Comparison of ENCODE assay signal across 8 cellular contexts in genomic region chr10:987906-988666, GRCh38. TPM values are rescaled to one million over a fixed set of nuclear protein-coding genes. Genes with fewer than 3 reads are reported as not detected.
DNase-seq lines count a peak whose midpoint lies in the region; ATAC-seq, FAIRE-seq and TF ChIP-seq lines count a peak whose summit lies in the region.

GTPBP4 (plus strand) TSS chr10:988434; CDS start chr10:988480, 46 bp downstream.

- WGBS in psoas muscle, 3 donors, result 0 to 1% (median 0%) methylated on average over 59 to 71 of the region's 71 CpGs

- H3K9me3 ChIP-seq in T-helper 17 cell (ENCODE audit: control insufficient read depth, low read length, poor library complexity, severe bottlenecking), result no peaks in the 10 kb centered on the region
- H3K9me3 ChIP-seq in right atrium auricular region, result no peaks in the 10 kb centered on the region
- no peaks in the 10 kb centered on the region for H3K9me3 ChIP-seq in psoas muscle

- H3K27ac ChIP-seq in angular gyrus (ENCODE audit: low read depth, low read length) (peak within 1 kb of the TSS; percentile 82), right atrium auricular region (peak within 1 kb of the TSS; percentile 94 to 95), psoas muscle (peak within 1 kb of the TSS; percentile 96)

- in situ Hi-C loops in GM13977 (cut with MboI; ENCODE audit: low pct_unique_long_range_greater_than_20kb, low sequenced_read_pairs, unreplicated experiment), result no loop called here

- H3K27me3 ChIP-seq in right atrium auricular region (no peaks in the 10 kb centered on the region), psoas muscle (ENCODE audit: insufficient read depth in 3 of 3, low read length in 2 of 3) (no peaks in the 10 kb centered on the region)

- TF ChIP-seq CTCF in GM13977 (IDR thresholded peaks at IDR 0.05; ENCODE audit: extremely low read depth, insufficient read depth, missing control alignments) (peak; percentile 76), right atrium auricular region (IDR thresholded peaks at IDR 0.05) (peak in 1 of 2 donors; percentile 57), psoas muscle (IDR thresholded peaks at IDR 0.05) (no peak)

- intact Hi-C loops in psoas muscle (cut with DNase I), result loop anchor here (5.0 kb wide), 2 partner anchors 56 to 69 kb away; partner anchors contain the start of genes LARP4B (in 2 of the 2) and WDR37 (in 2 of the 2)

- H3K4me3 ChIP-seq in right atrium auricular region (peak within 1 kb of the TSS; percentile 61 to 96), psoas muscle (peak within 1 kb of the TSS; percentile 94)

- H3K36me3 ChIP-seq in right atrium auricular region (no peaks in the 10 kb centered on the region), psoas muscle (ENCODE audit: insufficient read depth in 1 of 2, low read depth in 1 of 2) (peaks cover 2 to 9% of the 10 kb centered on the region in 2 donors)

- peaks cover 23% of the 10 kb centered on the region for H3K4me1 Mint-ChIP-seq in T-helper 17 cell

- peak within 1 kb of the TSS; percentile 97 for H3K4me3 Mint-ChIP-seq in T-helper 17 cell

- H3K27me3 Mint-ChIP-seq in T-helper 17 cell, result no peaks in the 10 kb centered on the region

- peak within 1 kb of the TSS; percentile 95 for H3K27ac Mint-ChIP-seq in T-helper 17 cell

- peak; percentile 99 for DNase-seq in GM13977 (ENCODE audit: low spot score)
- peak; percentile 99 for DNase-seq in NCI-H146 (lab: John Stamatoyannopoulos, UW)
- DNase-seq in T-helper 17 cell, result peak; percentile 89 to 91 (median 91)
- peak; percentile 99 for DNase-seq in right atrium auricular region (ENCODE audit: low spot score)
- DNase-seq in psoas muscle, result peak; percentile 99 to 100
- peak; percentile 85 for DNase-seq in urothelium cell line (ENCODE audit: low spot score)

- H3K4me1 ChIP-seq in right atrium auricular region, result peaks cover 0 to 45% of the 10 kb centered on the region in 2 donors
- H3K4me1 ChIP-seq in psoas muscle, result peaks cover 20% of the 10 kb centered on the region

- FAIRE-seq in urothelium cell line (lab: Jason Lieb, UNC), result no peak

- ATAC-seq in HG02870 (IDR thresholded peaks at IDR 0.05; ENCODE audit: unreplicated experiment) (peak; percentile 93), T-helper 17 cell (peak; percentile 98), psoas muscle (peak; percentile 98 to 99 (median 98))

- H3K36me3 Mint-ChIP-seq in T-helper 17 cell (ENCODE audit: low read depth), result no peaks in the 10 kb centered on the region

RNA-seq across cellular contexts. Expression of gene GTPBP4, which starts in this region (rescaled TPM):
- total RNA-seq in T-helper 17 cell (10 to 100 TPM; 44.4 to 52.7 TPM), right atrium auricular region (10 to 100 TPM; 14.4 to 14.6 TPM), psoas muscle (10 to 100 TPM; 36.3 to 77.4 (median 68.5) TPM)
- polyA plus RNA-seq in psoas muscle, result 100 to 1,000 TPM in 1 of 3 donors, 10 to 100 TPM in 2; 44.2 to 134 (median 70.2) TPM

Comparison
In these comparisons a context has a peak if more than half of its experiments do, and no peak if none do; other contexts are left out.
1. Peak in every context shown above with its lines: DNase-seq, ATAC-seq, H3K4me3 ChIP-seq and H3K27ac ChIP-seq.